17 cellular contexts compared by ENCODE assay signal in the genomic region with DNA sequence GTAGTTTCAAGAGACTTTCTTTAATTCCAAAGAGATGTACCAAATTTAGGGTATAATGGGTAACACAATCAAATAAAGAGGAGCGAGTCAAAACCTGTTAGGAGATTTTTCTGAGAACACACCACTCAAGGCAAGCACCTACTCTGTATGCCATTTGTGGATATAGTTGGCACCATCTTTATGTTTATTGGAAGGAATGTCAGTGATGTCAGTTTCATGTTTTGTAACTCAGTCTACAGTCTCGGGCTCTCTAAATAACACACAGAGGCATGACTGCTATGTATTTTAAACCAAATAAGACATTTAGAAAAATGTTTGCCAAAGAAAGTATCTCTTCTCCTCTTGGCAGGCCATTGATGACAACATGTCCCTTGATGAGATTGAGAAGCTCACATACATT.
"Had no signal": no experiment of that assay in that cellular context is flagged by ENCODE, and none has a peak within 500 bp of the region (broad histone marks: within the 10 kb centered on the region; RNA-seq: fewer than 3 reads in every experiment).

No MANE protein-coding gene starts in this region.

- H3K4me3 ChIP-seq: coronary artery, heart left ventricle, left lung, lower lobe of right lung, sigmoid colon, stomach had no signal

- H3K4me1 ChIP-seq: heart left ventricle, left lung, lower lobe of right lung, stomach had no signal

- FAIRE-seq: frontal cortex, islet of Langerhans, small intestine, urothelium cell line had no signal

- ATAC-seq: heart left ventricle, left lung, lower lobe of right lung, natural killer cell had no signal

- DNase-seq: effector CD4-positive, alpha-beta T cell; heart left ventricle; hypothalamus; left lung; lower lobe of right lung; natural killer cell; posterior cingulate gyrus; sigmoid colon; small intestine; stimulated activated CD4-positive, alpha-beta T cell treated with anti-CD3 and anti-CD28 coated beads, Interleukin-12 subunit alpha, Interleukin-12 subunit beta, amount 100 ng/mL, for 4 hours; stimulated activated naive CD4-positive, alpha-beta T cell; stomach; substantia nigra had no signal

- H3K36me3 ChIP-seq: heart left ventricle, left lung, lower lobe of right lung, sigmoid colon, stomach had no signal

- H3K27me3 ChIP-seq: heart left ventricle, left lung, sigmoid colon, stomach had no signal

- H3K27ac ChIP-seq: coronary artery, heart left ventricle, left lung, lower lobe of right lung, sigmoid colon, stomach had no signal

- H3K9me3 ChIP-seq: heart left ventricle, left lung, lower lobe of right lung, sigmoid colon, stomach had no signal
